In the genomic region with DNA sequence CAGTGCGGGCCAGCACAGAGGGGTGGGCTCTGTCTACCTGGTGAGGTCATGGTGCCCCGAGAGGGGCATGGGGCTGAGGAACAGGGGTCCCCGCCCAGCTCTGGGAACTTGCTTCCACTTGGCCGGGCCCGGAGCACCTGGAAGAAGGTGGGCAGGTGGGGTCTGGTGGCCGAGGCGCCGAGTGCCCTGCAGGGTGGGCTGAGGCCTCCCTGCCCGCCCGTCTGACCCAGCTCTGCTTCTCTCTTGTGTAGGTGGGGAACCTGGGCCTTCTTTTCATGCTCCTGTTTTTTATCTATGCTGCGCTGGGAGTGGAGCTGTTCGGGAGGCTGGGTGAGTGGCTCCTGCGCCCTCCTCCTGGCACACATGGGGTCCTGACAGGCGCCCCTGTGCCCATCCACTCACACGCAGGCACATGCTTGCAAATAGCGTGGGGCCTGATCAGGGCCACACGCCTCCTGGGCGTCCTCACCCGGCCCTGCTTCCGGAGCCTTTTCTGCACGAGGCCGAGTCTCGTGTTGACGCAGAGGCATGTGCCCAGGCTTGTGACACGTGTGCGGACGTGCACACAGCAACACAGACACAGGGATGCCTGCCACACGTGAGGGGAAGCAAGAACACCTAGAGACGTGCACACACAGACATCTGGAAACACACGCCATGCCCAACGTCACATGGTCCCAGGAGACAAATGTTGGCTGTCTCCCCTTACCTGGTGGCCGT, we compare ENCODE assay signal across 20 cellular contexts. TPM values are rescaled to one million over a fixed set of nuclear protein-coding genes. Genes with fewer than 3 reads are reported as not detected.
"Had no signal": no experiment of that assay in that cellular context is flagged by ENCODE, and none has a peak within 500 bp of the region (broad histone marks: within the 10 kb centered on the region; RNA-seq: fewer than 3 reads in every experiment).

No MANE protein-coding gene starts in this region.

- H3K27ac ChIP-seq: SJSA1, SK-N-MC had no signal

- H3K4me1 ChIP-seq: SJSA1 had no signal

- H3K27me3 ChIP-seq: MG63 had no signal

- H3K4me3 ChIP-seq: MG63, SJSA1, SK-N-MC had no signal

- DNase-seq: KBM-7, MG63, NCI-H1092 treated with DMSO at 0.1 percent for 48 hours, NCI-H1436, NCI-H187, NCI-H2029, NCI-H2081 treated with DMSO at 0.1 percent for 48 hours, NCI-H2171, NCI-H226, NCI-H446, NCI-H524 treated with DMSO at 0.1 percent for 48 hours, Right ventricle myocardium superior, SIG-M5, SW 1271 had no signal

- H3K9me3 ChIP-seq: MG63, SJSA1 had no signal

- H3K36me3 ChIP-seq: MG63, SJSA1 had no signal

- FAIRE-seq: RCC 7860 had no signal

RNA-seq across cellular contexts. Expression of a gene that starts 8.2 kb away (rescaled TPM):
- total RNA-seq: HT1080, LHCN-M2, SJSA1 had no signal
- polyA plus RNA-seq: IgD-negative memory B cell had no signal

RNA-seq across cellular contexts. Expression of a gene that starts 13.1 kb away (rescaled TPM):
- total RNA-seq: HT1080, LHCN-M2, SJSA1 had no signal
- polyA plus RNA-seq: IgD-negative memory B cell had no signal

RNA-seq across cellular contexts. Expression of a gene that starts 23.7 kb away (rescaled TPM):
- total RNA-seq: HT1080, LHCN-M2, SJSA1 had no signal
- polyA plus RNA-seq: IgD-negative memory B cell had no signal

RNA-seq across cellular contexts. Expression of a gene that starts 39.0 kb away (rescaled TPM):
- total RNA-seq: HT1080, LHCN-M2, SJSA1 had no signal
- polyA plus RNA-seq: IgD-negative memory B cell had no signal
